Comparison of ENCODE assay signal across 13 cellular contexts in the genomic region with DNA sequence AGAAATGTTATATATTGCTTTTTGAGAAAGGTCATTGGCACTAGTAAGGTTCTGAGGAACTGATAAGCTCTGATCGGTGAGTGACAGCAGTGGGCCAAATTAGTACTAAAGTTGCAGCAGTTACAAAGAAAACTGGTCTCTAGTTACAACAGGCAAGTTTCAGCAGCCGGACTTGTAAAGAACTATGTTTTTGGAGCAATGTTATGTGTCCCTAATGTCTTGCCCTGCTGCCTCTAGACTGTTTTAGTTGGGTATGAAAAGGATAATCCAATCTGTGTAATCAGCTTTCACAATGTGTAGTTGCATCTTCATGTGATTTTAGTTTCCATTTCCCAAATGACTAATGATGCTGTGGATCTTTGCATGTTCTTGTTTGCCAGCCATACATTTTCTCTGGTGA.
DNase-seq lines count a peak whose midpoint lies in the region; ATAC-seq lines count a peak whose summit lies in the region.
"Had no signal": no experiment of that assay in that cellular context is flagged by ENCODE, and none has a peak within 500 bp of the region (broad histone marks: within the 10 kb centered on the region; RNA-seq: fewer than 3 reads in every experiment).

No MANE protein-coding gene starts in this region.

- H3K9me3 Mint-ChIP-seq in CD4-positive, CD25-positive, alpha-beta regulatory T cell = peaks cover 0 to 2% (median 0%) of the 10 kb centered on the region in 7 donors

- no peaks in the 10 kb centered on the region for H3K36me3 Mint-ChIP-seq in CD4-positive, CD25-positive, alpha-beta regulatory T cell

- peak in 1 of 3 donors; percentile 22 for DNase-seq in CD4-positive, CD25-positive, alpha-beta regulatory T cell
- DNase-seq in RPMI7951 (ENCODE audit: low read depth) (peak; percentile 12), D341Med (ENCODE audit: low spot score) (no peak)
- no peak for DNase-seq in stimulated activated CD4-positive, alpha-beta T cell treated with anti-CD3 and anti-CD28 coated beads, Interleukin-4, amount 100 ng/mL, for 24 hours
- DNase-seq in central memory CD4-positive, alpha-beta T cell = no peak
- DNase-seq: activated CD4-positive, alpha-beta T cell treated with anti-CD3 and anti-CD28 coated beads for 1 hour; midbrain; NCI-H2029 treated with DMSO at 0.1 percent for 48 hours; SHP77 treated with DMSO at 0.1 percent for 48 hours had no signal

- no peaks in the 10 kb centered on the region for H3K27me3 Mint-ChIP-seq in CD4-positive, CD25-positive, alpha-beta regulatory T cell

- no peak overlapping the region for H3K27ac ChIP-seq in CD4-positive, CD25-positive, alpha-beta regulatory T cell (ENCODE audit: insufficient read depth, low read length, poor library complexity, severe bottlenecking)

- H3K4me3 Mint-ChIP-seq in CD4-positive, CD25-positive, alpha-beta regulatory T cell = peak overlapping the region in 3 of 4 donors; percentile 1 to 34 (median 33)
- H3K4me3 Mint-ChIP-seq: B cell had no signal

- H3K4me1 ChIP-seq in CD4-positive, CD25-positive, alpha-beta regulatory T cell (ENCODE audit: control insufficient read depth, insufficient read depth, low read length, poor library complexity, severe bottlenecking) = peaks cover 3% of the 10 kb centered on the region

- H3K27me3 ChIP-seq in CD4-positive, CD25-positive, alpha-beta regulatory T cell (ENCODE audit: control insufficient read depth, insufficient read depth, low read length) = no peaks in the 10 kb centered on the region

- H3K4me1 Mint-ChIP-seq in CD4-positive, CD25-positive, alpha-beta regulatory T cell = peaks cover 68 to 81% (median 71%) of the 10 kb centered on the region in 4 donors
- H3K4me1 Mint-ChIP-seq: B cell had no signal

- H3K27ac Mint-ChIP-seq in CD4-positive, CD25-positive, alpha-beta regulatory T cell = peak overlapping the region in 2 of 3 donors; percentile 68 to 78
- H3K27ac Mint-ChIP-seq: B cell had no signal

- H3K4me3 ChIP-seq in CD4-positive, CD25-positive, alpha-beta regulatory T cell (ENCODE audit: low read depth, low read length) = peak overlapping the region; percentile 46

- H3K9me3 ChIP-seq in CD4-positive, CD25-positive, alpha-beta regulatory T cell (ENCODE audit: control insufficient read depth in 2 of 2, low read length in 2 of 2) = no peaks in the 10 kb centered on the region

- no peaks in the 10 kb centered on the region for H3K36me3 ChIP-seq in CD4-positive, CD25-positive, alpha-beta regulatory T cell (ENCODE audit: control insufficient read depth, insufficient read depth, low read length)

- ATAC-seq in CD4-positive, CD25-positive, alpha-beta regulatory T cell (ENCODE audit: low read depth in 2 of 2) = no peak
- ATAC-seq in GM18511 (IDR thresholded peaks at IDR 0.05; ENCODE audit: unreplicated experiment) = peak; percentile 77
- peak; percentile 53 for ATAC-seq in HG02763 (IDR thresholded peaks at IDR 0.05; ENCODE audit: unreplicated experiment)
- no peak for ATAC-seq in GM19324 (IDR thresholded peaks at IDR 0.05; ENCODE audit: low FRiP score, unreplicated experiment)

Comparison
In these comparisons a context has a peak if more than half of its experiments do, and no peak if none do; other contexts are left out.
1. ATAC-seq: peak in GM18511 (single experiment) and HG02763 (single experiment); none in CD4-positive, CD25-positive, alpha-beta regulatory T cell (0 of 2) and GM19324 (single experiment).